9 cellular contexts compared by ENCODE assay signal in genomic region chrX:107714196-107714811, GRCh38.
DNase-seq lines count a peak whose midpoint lies in the region; ATAC-seq and TF ChIP-seq lines count a peak whose summit lies in the region.
"Had no signal": no experiment of that assay in that cellular context is flagged by ENCODE, and none has a peak within 500 bp of the region (broad histone marks: within the 10 kb centered on the region; RNA-seq: fewer than 3 reads in every experiment).

No MANE protein-coding gene starts in this region.

- no peak for TF ChIP-seq EP300 in transverse colon (IDR thresholded peaks at IDR 0.05; ENCODE audit: low read depth)

- WGBS in body of pancreas, 2 donors = 87% methylated on average over 7 of the region's 9 CpGs; no CpG with 5 or more reads in 1 of the 2 donors
- WGBS in lung, 2 donors = 67 to 70% methylated on average over 9 of the region's 9 CpGs
- 58% methylated on average over 9 of the region's 9 CpGs; no CpG with 5 or more reads in 1 of the 2 donors for WGBS in transverse colon (ENCODE audit: low coverage in 1 of 2), 2 donors

- H3K4me1 ChIP-seq in body of pancreas (peaks cover 68% of the 10 kb centered on the region), lung (ENCODE audit: control insufficient read depth in 2 of 2, insufficient read depth in 2 of 2, low read length in 2 of 2) (peaks cover 6 to 12% of the 10 kb centered on the region in 2 donors), transverse colon (peaks cover 0 to 35% (median 14%) of the 10 kb centered on the region in 4 donors)

- no peak for TF ChIP-seq CTCF in body of pancreas (IDR thresholded peaks at IDR 0.05)
- TF ChIP-seq CTCF in lung (IDR thresholded peaks at IDR 0.05; ENCODE audit: control extremely low read depth, extremely low read depth) = no peak
- no peak for TF ChIP-seq CTCF in transverse colon (IDR thresholded peaks at IDR 0.05)
- no peak for TF ChIP-seq CTCF in omental fat pad (IDR thresholded peaks at IDR 0.05)

- no peaks in the 10 kb centered on the region for H3K9me3 ChIP-seq in body of pancreas
- no peaks in the 10 kb centered on the region for H3K9me3 ChIP-seq in lung (ENCODE audit: control insufficient read depth in 2 of 2, insufficient read depth in 1 of 2, low read length in 1 of 2)
- H3K9me3 ChIP-seq in transverse colon = no peaks in the 10 kb centered on the region

- no peaks in the 10 kb centered on the region for H3K27me3 ChIP-seq in body of pancreas
- no peaks in the 10 kb centered on the region for H3K27me3 ChIP-seq in lung (ENCODE audit: control insufficient read depth, insufficient read depth)
- H3K27me3 ChIP-seq in transverse colon = no peaks in the 10 kb centered on the region

- ATAC-seq in body of pancreas (no peak), lung (ENCODE audit: insufficient read depth, low FRiP score) (no peak), omental fat pad (ENCODE audit: low FRiP score) (no peak)
- ATAC-seq: stimulated activated naive B cell treated with anti-CD40 and anti-IgM and Interleukin-4, amounts not matched to agents 10 μg/mL and 1 μg/mL and 100 μg/mL, for 72 hours had no signal

- intact Hi-C loops in body of pancreas (cut with DNase I) = no loop called here
- intact Hi-C loops in transverse colon (cut with DNase I; ENCODE audit: low total_unique reads) = no loop called here

- H3K4me3 ChIP-seq in body of pancreas (no peak overlapping the region), lung (peak overlapping the region; percentile 37), transverse colon (peak overlapping the region; percentile 65 to 86 (median 78))

- TF ChIP-seq POLR2A in body of pancreas (IDR thresholded peaks at IDR 0.05) (no peak), transverse colon (IDR thresholded peaks at IDR 0.05) (no peak)

- DNase-seq in activated effector memory CD4-positive, alpha-beta T cell treated with anti-CD3 and anti-CD28 coated beads, Interleukin-2, amount 50 U/mL, for 16 hours = peak; percentile 67
- DNase-seq in activated effector memory CD4-positive, alpha-beta T cell treated with Interleukin-2 at 50 U/mL for 16 hours = no peak
- DNase-seq in body of pancreas (no peak), lung (ENCODE audit: low spot score) (no peak), transverse colon (peak; percentile 16), SW 1271 (lab: John Stamatoyannopoulos, UW) (no peak), omental fat pad (ENCODE audit: low spot score) (no peak), NCI-H2029 (lab: John Stamatoyannopoulos, UW) (no peak)
- DNase-seq: stimulated activated naive B cell treated with anti-CD40 and anti-IgM and Interleukin-4, amounts not matched to agents 10 μg/mL and 1 μg/mL and 100 μg/mL, for 72 hours had no signal

- H3K27ac ChIP-seq in body of pancreas (peak overlapping the region in 3 of 4 donors; percentile 76 to 88 (median 86)), lung (ENCODE audit: low read depth in 1 of 2, low read length in 1 of 2) (peak overlapping the region; percentile 90 to 99), transverse colon (peak overlapping the region; percentile 92 to 96 (median 95))

- in situ Hi-C loops in transverse colon (cut with MboI; ENCODE audit: low pct_ligation_motif_present in 1 of 4, low pct_unique_long_range_greater_than_20kb in 1 of 4, low sequenced_read_pairs in 3 of 4) = no loop called here

- no peaks in the 10 kb centered on the region for H3K36me3 ChIP-seq in body of pancreas (replicated peaks in 1 of 2; ENCODE audit: insufficient read depth in 1 of 2, low read depth in 2 of 2)
- peaks cover 3 to 10% of the 10 kb centered on the region in 2 donors for H3K36me3 ChIP-seq in lung (ENCODE audit: control insufficient read depth in 2 of 2, insufficient read depth in 2 of 2, low read length in 2 of 2)
- H3K36me3 ChIP-seq in transverse colon = no peaks in the 10 kb centered on the region

Comparison
In these comparisons a context has a peak if more than half of its experiments do, and no peak if none do; other contexts are left out.
1. DNase-seq: peak in activated effector memory CD4-positive, alpha-beta T cell treated with anti-CD3 and anti-CD28 coated beads, Interleukin-2, amount 50 U/mL, for 16 hours (single experiment) and transverse colon (single experiment); none in activated effector memory CD4-positive, alpha-beta T cell treated with Interleukin-2 at 50 U/mL for 16 hours (single experiment), body of pancreas (0 of 4), lung (single experiment), SW 1271 (0 of 2), omental fat pad (single experiment) and NCI-H2029 (single experiment).
2. H3K4me3 ChIP-seq: peak in lung (single experiment) and transverse colon (4 of 4); none in body of pancreas (0 of 2).
3. Peak in every context shown above with its lines, with median percentiles within 50 percentile points of each other: H3K27ac ChIP-seq.